8 cellular contexts compared by ENCODE assay signal in the genomic region with DNA sequence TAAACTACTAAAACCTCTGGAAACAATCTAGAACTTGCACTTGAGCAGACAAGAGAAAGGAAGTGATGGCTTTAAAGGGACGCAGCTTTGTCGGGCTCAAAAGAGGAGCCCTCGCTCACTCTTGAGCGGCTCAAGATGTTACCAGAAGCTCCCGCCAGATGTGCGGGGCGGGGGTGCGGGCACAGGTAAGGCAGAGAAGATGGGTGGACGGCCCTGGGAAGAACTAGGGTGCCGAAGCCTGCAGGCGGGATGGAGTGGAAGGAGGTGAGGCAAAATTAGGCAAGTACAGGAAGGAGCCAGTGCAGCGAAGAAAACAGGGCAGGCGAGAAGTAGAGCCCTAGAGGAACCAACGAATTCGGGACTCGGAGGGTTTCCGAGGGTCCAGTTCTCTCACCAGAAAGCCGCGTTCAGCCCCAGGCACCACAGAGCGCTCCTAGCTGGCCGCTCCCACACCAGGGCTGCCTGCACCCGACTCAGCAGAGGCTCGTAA. TPM values are rescaled to one million over a fixed set of nuclear protein-coding genes. Genes with fewer than 3 reads are reported as not detected.
DNase-seq lines count a peak whose midpoint lies in the region; ATAC-seq, FAIRE-seq and TF ChIP-seq lines count a peak whose summit lies in the region.

No MANE protein-coding gene starts in this region.

- H3K36me3 Mint-ChIP-seq in chondrocyte (ENCODE audit: low read depth) (peaks cover 11% of the 10 kb centered on the region), memory B cell (peaks cover 9% of the 10 kb centered on the region)

- H3K4me3 ChIP-seq in OCI-LY1 (ENCODE audit: low read depth, low read length, poor library complexity, severe bottlenecking) (peak overlapping the region; percentile 81), tibial nerve (peak overlapping the region; percentile 75 to 96 (median 88))

- peak overlapping the region; percentile 99 for H3K4me3 Mint-ChIP-seq in chondrocyte (ENCODE audit: unreplicated experiment)
- H3K4me3 Mint-ChIP-seq in memory B cell = peak overlapping the region; percentile 97

- peak overlapping the region; percentile 85 for H3K9ac ChIP-seq in OCI-LY1 (ENCODE audit: low read length)

- peak overlapping the region; percentile 79 for H3K4me2 ChIP-seq in OCI-LY1 (ENCODE audit: low read length)

- ATAC-seq in GM18517 (IDR thresholded peaks at IDR 0.05; ENCODE audit: unreplicated experiment) (peak; percentile 38), HG02571 (IDR thresholded peaks at IDR 0.05; ENCODE audit: unreplicated experiment) (peak; percentile 19), memory B cell (ENCODE audit: low read depth) (peak; percentile 63)

- peaks cover 23% of the 10 kb centered on the region; the same call in 1 of the 2 replicates for H3K36me3 ChIP-seq in OCI-LY1 (ENCODE audit: insufficient read depth, low read length)
- peaks cover 0 to 26% (median 0%) of the 10 kb centered on the region in 3 donors for H3K36me3 ChIP-seq in tibial nerve

- H3K4me1 ChIP-seq in OCI-LY1 (ENCODE audit: insufficient read depth, low read length, severe bottlenecking) (peaks cover 49% of the 10 kb centered on the region), tibial nerve (peaks cover 0 to 55% (median 28%) of the 10 kb centered on the region in 4 donors)

- H3K9me2 ChIP-seq in OCI-LY1 (ENCODE audit: low read depth, low read length) = no peaks in the 10 kb centered on the region

- no peaks in the 10 kb centered on the region for H4K20me1 ChIP-seq in OCI-LY1 (ENCODE audit: insufficient read depth, low read length)

- no peak for TF ChIP-seq POLR2A in tibial nerve (IDR thresholded peaks at IDR 0.05)

- H3K9me3 Mint-ChIP-seq in chondrocyte (ENCODE audit: low read depth) (no peaks in the 10 kb centered on the region), memory B cell (no peaks in the 10 kb centered on the region)

- no peaks in the 10 kb centered on the region for H3K9me3 ChIP-seq in OCI-LY1 (ENCODE audit: low read length)
- H3K9me3 ChIP-seq in tibial nerve = no peaks in the 10 kb centered on the region

- no peak for FAIRE-seq in D721Med (lab: Jason Lieb, UNC)

- no peak overlapping the region for H2AFZ ChIP-seq in OCI-LY1 (ENCODE audit: low read length)

- WGBS in tibial nerve, 2 donors = 0% methylated on average over 20 to 23 of the region's 23 CpGs

- TF ChIP-seq CTCF in OCI-LY1 (IDR thresholded peaks at IDR 0.05; ENCODE audit: low read length) (no peak), chondrocyte (IDR thresholded peaks at IDR 0.05) (no peak), tibial nerve (IDR thresholded peaks at IDR 0.05) (no peak), D721Med (IDR thresholded peaks at IDR 0.05; ENCODE audit: insufficient read depth, missing control alignments) (no peak)

- DNase-seq in chondrocyte (ENCODE audit: low spot score) = no peak
- no peak for DNase-seq in memory B cell (ENCODE audit: low spot score in 2 of 2)
- no peak for DNase-seq in tibial nerve (ENCODE audit: low spot score in 2 of 2)
- DNase-seq in D721Med (ENCODE audit: insufficient read length, low spot score) = no peak
- DNase-seq in NCI-H1930 (lab: John Stamatoyannopoulos, UW) = no peak

- peak overlapping the region; percentile 98 for H3K27ac Mint-ChIP-seq in chondrocyte (ENCODE audit: unreplicated experiment)
- peak overlapping the region; percentile 93 for H3K27ac Mint-ChIP-seq in memory B cell

- H3F3A ChIP-seq in OCI-LY1 (ENCODE audit: insufficient read depth, low read length) = peaks cover 11% of the 10 kb centered on the region

- TF ChIP-seq EP300 in tibial nerve (IDR thresholded peaks at IDR 0.05) = no peak

- H3K4me1 Mint-ChIP-seq in chondrocyte (ENCODE audit: low read depth) = peaks cover 33% of the 10 kb centered on the region
- H3K4me1 Mint-ChIP-seq in memory B cell = peaks cover 24% of the 10 kb centered on the region

- no peaks in the 10 kb centered on the region for H3K27me3 ChIP-seq in OCI-LY1 (ENCODE audit: insufficient read depth, low read length)
- no peaks in the 10 kb centered on the region for H3K27me3 ChIP-seq in tibial nerve

- peaks cover 56% of the 10 kb centered on the region for H3K79me2 ChIP-seq in OCI-LY1 (ENCODE audit: insufficient read depth, low read length)

- H3K27me3 Mint-ChIP-seq in chondrocyte (ENCODE audit: low read depth) (no peaks in the 10 kb centered on the region), memory B cell (no peaks in the 10 kb centered on the region)

- H3K27ac ChIP-seq in OCI-LY1 (ENCODE audit: low read depth, low read length, poor library complexity, severe bottlenecking) = peak overlapping the region; percentile 81
- H3K27ac ChIP-seq in tibial nerve = peak overlapping the region; percentile 86 to 98 (median 94)

RNA-seq across cellular contexts. Expression of a gene that starts 0.4 kb away (rescaled TPM):
- total RNA-seq in chondrocyte (50.4 to 62.9 TPM (median 61.8 TPM) in 3 replicates), tibial nerve (10 to 100 TPM; 43.1 to 61.8 (median 57.7) TPM)

RNA-seq across cellular contexts. Expression of a gene that starts 0.7 kb away (rescaled TPM):
- total RNA-seq in chondrocyte (41.1 to 70.4 TPM (median 41.6 TPM) in 3 replicates), tibial nerve (10 to 100 TPM; 15.3 to 45.6 (median 21.6) TPM)

RNA-seq across cellular contexts. Expression of a gene that starts 31.2 kb away (rescaled TPM):
- total RNA-seq in chondrocyte = 4.9 to 13.0 TPM (median 6.1 TPM) in 3 replicates
- 1 to 10 TPM; 4.9 to 9.0 (median 7.4) TPM for total RNA-seq in tibial nerve

RNA-seq across cellular contexts. Expression of a gene that starts 41.8 kb away (rescaled TPM):
- 30.1 to 37.0 TPM (median 30.3 TPM) in 3 replicates for total RNA-seq in chondrocyte
- total RNA-seq in tibial nerve = 10 to 100 TPM; 31.8 to 44.4 (median 39.1) TPM

RNA-seq across cellular contexts. Expression of a gene that starts 46.8 kb away (rescaled TPM):
- 31.2 to 57.3 TPM (median 37.1 TPM) in 3 replicates for total RNA-seq in chondrocyte
- total RNA-seq in tibial nerve = 10 to 100 TPM; 22.9 to 33.9 (median 25.5) TPM
